Comparison of ENCODE assay signal across 8 cellular contexts in genomic region chr19:55657004-55657747, GRCh38. TPM values are rescaled to one million over a fixed set of nuclear protein-coding genes. Genes with fewer than 3 reads are reported as not detected.
DNase-seq lines count a peak whose midpoint lies in the region; ATAC-seq and TF ChIP-seq lines count a peak whose summit lies in the region.

No MANE protein-coding gene starts in this region.

- H3K27ac ChIP-seq in thyroid gland, result no peak overlapping the region

- H3K4me3 ChIP-seq in thyroid gland (replicated peaks in 1 of 3), result peak overlapping the region in 1 of 3 donors; percentile 76

- intact Hi-C loops in activated T-helper 2 cell treated with anti-CD3 and anti-CD28 coated beads, Interferon-gamma antibody, Interleukin-2, Interleukin-4, amounts not matched to agents 10 μg/mL and 5 μg/mL and 100 μg/mL, durations not matched to agents 14 hours and 24 hours and 36 hours (cut with micrococcal nuclease), result loop anchor here (10.0 kb wide), 1 partner anchor 658 kb away; the partner anchor contains the start of gene ZSCAN5A
- intact Hi-C loops in thyroid gland (cut with DNase I), result loop anchor here (10.0 kb wide), 1 partner anchor 272 kb away; the partner anchor contains the start of genes RPL28 and TMEM238

- no peak overlapping the region for H3K27ac Mint-ChIP-seq in activated T-helper 2 cell treated with anti-CD3 and anti-CD28 coated beads, Interferon-gamma antibody, Interleukin-2, Interleukin-4, amounts not matched to agents 10 μg/mL and 5 μg/mL and 100 μg/mL, durations not matched to agents 14 hours and 24 hours and 36 hours

- ATAC-seq in HG03097 (IDR thresholded peaks at IDR 0.05; ENCODE audit: low FRiP score, unreplicated experiment), result no peak

- H3K4me3 Mint-ChIP-seq in activated T-helper 2 cell treated with anti-CD3 and anti-CD28 coated beads, Interferon-gamma antibody, Interleukin-2, Interleukin-4, amounts not matched to agents 10 μg/mL and 5 μg/mL and 100 μg/mL, durations not matched to agents 14 hours and 24 hours and 36 hours (ENCODE audit: low read depth), result peak overlapping the region; percentile 96

- H3K36me3 ChIP-seq in thyroid gland, result peaks cover 26 to 28% of the 10 kb centered on the region in 2 donors

- no peaks in the 10 kb centered on the region for H3K27me3 ChIP-seq in thyroid gland

- no peaks in the 10 kb centered on the region for H3K9me3 Mint-ChIP-seq in activated T-helper 2 cell treated with anti-CD3 and anti-CD28 coated beads, Interferon-gamma antibody, Interleukin-2, Interleukin-4, amounts not matched to agents 10 μg/mL and 5 μg/mL and 100 μg/mL, durations not matched to agents 14 hours and 24 hours and 36 hours

- peaks cover 60% of the 10 kb centered on the region for H3K36me3 Mint-ChIP-seq in activated T-helper 2 cell treated with anti-CD3 and anti-CD28 coated beads, Interferon-gamma antibody, Interleukin-2, Interleukin-4, amounts not matched to agents 10 μg/mL and 5 μg/mL and 100 μg/mL, durations not matched to agents 14 hours and 24 hours and 36 hours (ENCODE audit: low read depth)

- H3K4me1 Mint-ChIP-seq in activated T-helper 2 cell treated with anti-CD3 and anti-CD28 coated beads, Interferon-gamma antibody, Interleukin-2, Interleukin-4, amounts not matched to agents 10 μg/mL and 5 μg/mL and 100 μg/mL, durations not matched to agents 14 hours and 24 hours and 36 hours (ENCODE audit: low read depth), result peaks cover 27% of the 10 kb centered on the region

- peak; percentile 72 for DNase-seq in activated effector memory CD4-positive, alpha-beta T cell treated with anti-CD3 and anti-CD28 coated beads, Interleukin-2, amount 50 U/mL, for 16 hours
- no peak for DNase-seq in activated effector memory CD4-positive, alpha-beta T cell treated with Interleukin-2 at 50 U/mL for 16 hours
- no peak for DNase-seq in activated T-helper 2 cell treated with anti-CD3 and anti-CD28 coated beads, Interferon-gamma antibody, Interleukin-2, Interleukin-4, amounts not matched to agents 10 μg/mL and 5 μg/mL and 100 μg/mL, durations not matched to agents 14 hours and 24 hours and 36 hours (ENCODE audit: low spot score)
- DNase-seq in iris pigment epithelial cell (ENCODE audit: low read depth) (peak; percentile 41), thyroid gland (peak; percentile 73 to 82), middle frontal gyrus (ENCODE audit: extremely low spot score, low spot score) (no peak), GM19240 (ENCODE audit: insufficient read length, low spot score) (no peak)

- TF ChIP-seq CTCF in thyroid gland (IDR thresholded peaks at IDR 0.05), result no peak

- no peak for TF ChIP-seq POLR2A in thyroid gland (IDR thresholded peaks at IDR 0.05)

- H3K9me3 ChIP-seq in thyroid gland, result no peaks in the 10 kb centered on the region

- H3K27me3 Mint-ChIP-seq in activated T-helper 2 cell treated with anti-CD3 and anti-CD28 coated beads, Interferon-gamma antibody, Interleukin-2, Interleukin-4, amounts not matched to agents 10 μg/mL and 5 μg/mL and 100 μg/mL, durations not matched to agents 14 hours and 24 hours and 36 hours (ENCODE audit: low read depth), result no peaks in the 10 kb centered on the region

- H3K4me1 ChIP-seq in thyroid gland, result peaks cover 37 to 46% of the 10 kb centered on the region in 2 donors

- 41% methylated on average over 18 of the region's 18 CpGs for WGBS in thyroid gland, 2 donors

RNA-seq across cellular contexts. Expression of gene U2AF2, which starts 2.3 kb away (rescaled TPM):
- 344 and 351 TPM in 2 replicates for total RNA-seq in activated T-helper 2 cell treated with anti-CD3 and anti-CD28 coated beads, Interferon-gamma antibody, Interleukin-2, Interleukin-4, amounts not matched to agents 10 μg/mL and 5 μg/mL and 100 μg/mL, durations not matched to agents 14 hours and 24 hours and 36 hours
- 100 to 1,000 TPM in 1 of 4 donors, 10 to 100 TPM in 3; 68.4 to 115 (median 85.7) TPM for total RNA-seq in thyroid gland

RNA-seq across cellular contexts. Expression of gene CCDC106, which starts 9.2 kb away (rescaled TPM):
- 7.2 and 8.1 TPM in 2 replicates for total RNA-seq in activated T-helper 2 cell treated with anti-CD3 and anti-CD28 coated beads, Interferon-gamma antibody, Interleukin-2, Interleukin-4, amounts not matched to agents 10 μg/mL and 5 μg/mL and 100 μg/mL, durations not matched to agents 14 hours and 24 hours and 36 hours
- total RNA-seq in thyroid gland, result 10 to 100 TPM; 11.2 to 23.2 (median 20.7) TPM

RNA-seq across cellular contexts. Expression of gene ZNF581, which starts 13.7 kb away (rescaled TPM):
- 26.6 and 27.0 TPM in 2 replicates for total RNA-seq in activated T-helper 2 cell treated with anti-CD3 and anti-CD28 coated beads, Interferon-gamma antibody, Interleukin-2, Interleukin-4, amounts not matched to agents 10 μg/mL and 5 μg/mL and 100 μg/mL, durations not matched to agents 14 hours and 24 hours and 36 hours
- total RNA-seq in thyroid gland, result 10 to 100 TPM; 11.1 to 23.9 (median 15.8) TPM

RNA-seq across cellular contexts. Expression of gene ZNF580, which starts 16.4 kb away (rescaled TPM):
- 32.1 and 33.3 TPM in 2 replicates for total RNA-seq in activated T-helper 2 cell treated with anti-CD3 and anti-CD28 coated beads, Interferon-gamma antibody, Interleukin-2, Interleukin-4, amounts not matched to agents 10 μg/mL and 5 μg/mL and 100 μg/mL, durations not matched to agents 14 hours and 24 hours and 36 hours
- 10 to 100 TPM; 29.9 to 61.1 (median 44.8) TPM for total RNA-seq in thyroid gland

RNA-seq across cellular contexts. Expression of gene EPN1, which starts 17.9 kb away (rescaled TPM):
- 40.3 and 41.8 TPM in 2 replicates for total RNA-seq in activated T-helper 2 cell treated with anti-CD3 and anti-CD28 coated beads, Interferon-gamma antibody, Interleukin-2, Interleukin-4, amounts not matched to agents 10 μg/mL and 5 μg/mL and 100 μg/mL, durations not matched to agents 14 hours and 24 hours and 36 hours
- total RNA-seq in thyroid gland, result 100 to 1,000 TPM in 1 of 4 donors, 10 to 100 TPM in 3; 34.8 to 102 (median 72.2) TPM

Comparison
In these comparisons a context has a peak if more than half of its experiments do, and no peak if none do; other contexts are left out.
1. DNase-seq: peak in activated effector memory CD4-positive, alpha-beta T cell treated with anti-CD3 and anti-CD28 coated beads, Interleukin-2, amount 50 U/mL, for 16 hours (single experiment), iris pigment epithelial cell (single experiment) and thyroid gland (2 of 2); none in activated effector memory CD4-positive, alpha-beta T cell treated with Interleukin-2 at 50 U/mL for 16 hours (single experiment), activated T-helper 2 cell treated with anti-CD3 and anti-CD28 coated beads, Interferon-gamma antibody, Interleukin-2, Interleukin-4, amounts not matched to agents 10 μg/mL and 5 μg/mL and 100 μg/mL, durations not matched to agents 14 hours and 24 hours and 36 hours (single experiment), middle frontal gyrus (single experiment) and GM19240 (single experiment).